ENCODE assay signal across 1 cellular context in the genomic region with DNA sequence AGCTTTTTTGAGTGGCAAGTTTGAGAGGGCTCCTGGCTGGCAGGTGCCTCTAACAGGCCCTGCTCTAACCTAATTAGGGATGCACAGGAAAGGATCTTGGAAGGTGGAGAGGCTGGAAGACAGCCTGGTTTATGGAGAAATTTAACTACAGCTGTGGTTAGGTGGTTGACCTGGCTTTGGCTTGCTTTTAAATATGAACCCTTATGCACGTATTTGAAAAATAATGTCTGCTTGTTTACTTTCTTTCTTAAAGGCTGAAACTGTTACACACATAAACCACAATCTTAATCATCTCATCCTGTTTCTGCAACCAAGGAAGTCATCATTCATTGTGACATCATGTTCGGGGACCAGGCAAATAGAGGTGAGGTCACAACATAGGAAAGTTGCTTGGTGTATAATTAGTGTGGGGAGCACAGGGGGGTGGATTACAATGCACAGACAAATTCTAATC.
TF ChIP-seq lines count a peak whose summit lies in the region.

No MANE protein-coding gene starts in this region.

TF ChIP-seq in GM12878, 131 proteins besides CTCF, POLR2A, EP300 and RAD21 (continued from another document):
- no peak for TF ChIP-seq PRDM15 (CRISPR knock-in tag; IDR thresholded peaks at IDR 0.05)
